ENCODE assay signal across 20 cellular contexts in genomic region chr3:20904674-20905073, GRCh38.
DNase-seq lines count a peak whose midpoint lies in the region; TF ChIP-seq lines count a peak whose summit lies in the region.
"Had no signal": no experiment of that assay in that cellular context is flagged by ENCODE, and none has a peak within 500 bp of the region (broad histone marks: within the 10 kb centered on the region; RNA-seq: fewer than 3 reads in every experiment).

No MANE protein-coding gene starts in this region.

- H3K4me1 Mint-ChIP-seq in endodermal cell = peaks cover 14% of the 10 kb centered on the region

- H3K27me3 ChIP-seq in endodermal cell (ENCODE audit: control insufficient read depth, insufficient read depth, low read length, poor library complexity, severe bottlenecking) = peaks cover 88% of the 10 kb centered on the region
- H3K27me3 ChIP-seq in vagina = no peaks in the 10 kb centered on the region
- H3K27me3 ChIP-seq: BLaER1 treated with 17β-estradiol and CSF1 and Interleukin-3, amounts not matched to agents 10 nM and 100 nM; SJSA1 had no signal

- H3K4me3 ChIP-seq in endodermal cell (ENCODE audit: low read length) (no peak overlapping the region), vagina (no peak overlapping the region)
- H3K4me3 ChIP-seq: BLaER1 treated with 17β-estradiol and CSF1 and Interleukin-3, amounts not matched to agents 10 nM and 100 nM; SJSA1 had no signal

- H3K27ac Mint-ChIP-seq in endodermal cell = no peak overlapping the region
- H3K27ac Mint-ChIP-seq: CD8-positive, alpha-beta T cell had no signal

- H3K27me3 Mint-ChIP-seq in endodermal cell (ENCODE audit: insufficient read depth) = peaks cover 80% of the 10 kb centered on the region

- H3K9me3 ChIP-seq in endodermal cell (ENCODE audit: control insufficient read depth, low read length) = no peaks in the 10 kb centered on the region
- H3K9me3 ChIP-seq in vagina = no peaks in the 10 kb centered on the region
- H3K9me3 ChIP-seq: BLaER1 treated with 17β-estradiol and CSF1 and Interleukin-3, amounts not matched to agents 10 nM and 100 nM; SJSA1 had no signal

- intact Hi-C loops in vagina (cut with DNase I) = no loop called here

- TF ChIP-seq POLR2A in vagina (IDR thresholded peaks at IDR 0.05) = no peak

- 36 to 41% methylated on average over 3 of the region's 3 CpGs for WGBS in endodermal cell (ENCODE audit: insufficient coverage in 1 of 2, insufficient read length in 1 of 2), 2 experiments

- no peak overlapping the region for H3K9ac ChIP-seq in endodermal cell (ENCODE audit: extremely low read depth, low read length, poor library complexity, severe bottlenecking)
- H3K9ac ChIP-seq: BLaER1 treated with 17β-estradiol and CSF1 and Interleukin-3, amounts not matched to agents 10 nM and 100 nM had no signal

- DNase-seq in ELF-1 (ENCODE audit: low read depth, low spot score) (peak; percentile 61), OCI-M1 (lab: John Stamatoyannopoulos, UW) (peak; percentile 77), endodermal cell (peak; percentile 75), midbrain (lab: John Stamatoyannopoulos, UW) (peak; percentile 3), NCI-H2029 treated with DMSO at 0.1 percent for 48 hours (lab: John Stamatoyannopoulos, UW) (no peak), vagina (ENCODE audit: extremely low spot score in 2 of 2) (no peak)
- no peak for DNase-seq in effector CD4-positive, alpha-beta T cell
- DNase-seq: 8988T; CD8-positive, alpha-beta T cell; DMS153; GDM1; HCEC 1CT; IMR-90; NCI-H1694; NCI-H2081 treated with DMSO at 0.1 percent for 48 hours; NCI-H2171 treated with DMSO at 0.1 percent for 48 hours; NCI-H446; NCI-H526 had no signal

- H3K4me3 Mint-ChIP-seq in endodermal cell = no peak overlapping the region
- H3K4me3 Mint-ChIP-seq: CD8-positive, alpha-beta T cell had no signal

- no peaks in the 10 kb centered on the region for H3K36me3 Mint-ChIP-seq in endodermal cell (ENCODE audit: low read depth)
- H3K36me3 Mint-ChIP-seq: CD8-positive, alpha-beta T cell had no signal

- peaks cover 3% of the 10 kb centered on the region for H3K9me3 Mint-ChIP-seq in endodermal cell

- no peak overlapping the region for H3K27ac ChIP-seq in endodermal cell (ENCODE audit: low read depth, low read length)
- H3K27ac ChIP-seq in vagina = no peak overlapping the region
- H3K27ac ChIP-seq: BLaER1 treated with 17β-estradiol and CSF1 and Interleukin-3, amounts not matched to agents 10 nM and 100 nM; SJSA1 had no signal

- TF ChIP-seq CTCF in endodermal cell (conservative IDR thresholded peaks at IDR 0.05) = no peak
- TF ChIP-seq CTCF in vagina (IDR thresholded peaks at IDR 0.05) = no peak

- H3K36me3 ChIP-seq in endodermal cell (ENCODE audit: control insufficient read depth, insufficient read depth, low read length) = no peaks in the 10 kb centered on the region
- H3K36me3 ChIP-seq in vagina = no peaks in the 10 kb centered on the region
- H3K36me3 ChIP-seq: BLaER1 treated with 17β-estradiol and CSF1 and Interleukin-3, amounts not matched to agents 10 nM and 100 nM; SJSA1 had no signal

- H3K4me1 ChIP-seq in endodermal cell (ENCODE audit: control insufficient read depth, insufficient read depth, low read length) (no peaks in the 10 kb centered on the region), vagina (no peaks in the 10 kb centered on the region)
- H3K4me1 ChIP-seq: SJSA1 had no signal

Comparison
In these comparisons a context has a peak if more than half of its experiments do, and no peak if none do; other contexts are left out.
1. DNase-seq: peak in ELF-1 (single experiment), OCI-M1 (single experiment), endodermal cell (single experiment) and midbrain (single experiment); none in NCI-H2029 treated with DMSO at 0.1 percent for 48 hours (single experiment), effector CD4-positive, alpha-beta T cell (single experiment) and vagina (0 of 2).